13 cellular contexts compared by ENCODE assay signal in genomic region chr21:46146856-46147255, GRCh38. TPM values are rescaled to one million over a fixed set of nuclear protein-coding genes. Genes with fewer than 3 reads are reported as not detected.
DNase-seq lines count a peak whose midpoint lies in the region; ATAC-seq and TF ChIP-seq lines count a peak whose summit lies in the region.
"Had no signal": no experiment of that assay in that cellular context is flagged by ENCODE, and none has a peak within 500 bp of the region (broad histone marks: within the 10 kb centered on the region; RNA-seq: fewer than 3 reads in every experiment).

No MANE protein-coding gene starts in this region.

- WGBS in sigmoid colon, 2 donors, result 60 to 81% methylated on average over 14 of the region's 14 CpGs

- ATAC-seq in PC-3 (no peak), left lobe of liver (no peak), GM21786 (IDR thresholded peaks at IDR 0.05; ENCODE audit: unreplicated experiment) (no peak), HG03460 (IDR thresholded peaks at IDR 0.05; ENCODE audit: unreplicated experiment) (no peak)
- ATAC-seq: body of pancreas had no signal

- no peak overlapping the region for H3K4me3 ChIP-seq in PC-3 (ENCODE audit: low read length)
- no peak overlapping the region for H3K4me3 ChIP-seq in sigmoid colon
- H3K4me3 ChIP-seq: body of pancreas, coronary artery, MG63, pancreas, thyroid gland had no signal

- no peaks in the 10 kb centered on the region for H3K9me2 ChIP-seq in PC-3 (replicated peaks; ENCODE audit: low read length)

- DNase-seq in ELF-1 (ENCODE audit: low read depth, low spot score) (peak; percentile 84), PC-3 (no peak), left lobe of liver (ENCODE audit: low spot score) (peak; percentile 40), sigmoid colon (peak; percentile 48), posterior vena cava (ENCODE audit: low spot score) (no peak)
- DNase-seq: DMS79 treated with DMSO at 0.1 percent for 48 hours, MG63 had no signal

- no peaks in the 10 kb centered on the region for H3K9me3 ChIP-seq in PC-3 (ENCODE audit: low read length)
- H3K9me3 ChIP-seq in sigmoid colon, result no peaks in the 10 kb centered on the region
- H3K9me3 ChIP-seq: body of pancreas, pancreas, thyroid gland had no signal

- H3K27me3 ChIP-seq in PC-3 (ENCODE audit: low read length), result no peaks in the 10 kb centered on the region
- no peaks in the 10 kb centered on the region for H3K27me3 ChIP-seq in sigmoid colon
- H3K27me3 ChIP-seq: body of pancreas, MG63, pancreas, thyroid gland had no signal

- no peak for TF ChIP-seq EP300 in sigmoid colon (IDR thresholded peaks at IDR 0.05)

- H3K9ac ChIP-seq in PC-3 (ENCODE audit: low read length), result no peak overlapping the region

- POLR2A ChIA-PET in PC-3 (lab: Charles Lee; ENCODE audit: unreplicated experiment), result no interaction called here

- H3K36me3 ChIP-seq in PC-3 (ENCODE audit: low read depth, low read length) (no peaks in the 10 kb centered on the region), sigmoid colon (no peaks in the 10 kb centered on the region)
- H3K36me3 ChIP-seq: MG63, pancreas, thyroid gland had no signal

- CTCF ChIA-PET in PC-3 (lab: Charles Lee), result interaction anchor here (0.7 kb wide), 1 partner anchor 173 kb away, joined by 5 read pairs; no protein-coding TSS in a partner anchor

- H3K4me1 ChIP-seq in PC-3 (ENCODE audit: insufficient read depth, low read length) (peaks cover 5% of the 10 kb centered on the region; the same call in 1 of the 2 replicates), sigmoid colon (peaks cover 0 to 10% (median 6%) of the 10 kb centered on the region in 4 donors)
- H3K4me1 ChIP-seq: pancreas, thyroid gland had no signal

- no peak for TF ChIP-seq POLR2A in sigmoid colon (IDR thresholded peaks at IDR 0.05)

- H3K79me2 ChIP-seq in PC-3 (ENCODE audit: low read length), result no peaks in the 10 kb centered on the region

- H3K27ac ChIP-seq in PC-3 (ENCODE audit: low read length) (no peak overlapping the region), sigmoid colon (no peak overlapping the region)
- H3K27ac ChIP-seq: body of pancreas, coronary artery, pancreas, thyroid gland had no signal

- no peaks in the 10 kb centered on the region for H4K20me1 ChIP-seq in PC-3 (ENCODE audit: low read length)

- no TSS peak for BruUV-seq in PC-3 (replicated peaks; lab: Mats Ljungman, UMichigan)

- peaks cover 7% of the 10 kb centered on the region for H3F3A ChIP-seq in PC-3 (ENCODE audit: low read length, unreplicated experiment)

- intact Hi-C loops in PC-3 (cut with micrococcal nuclease) (loop anchor here (2.0 to 5.0 kb wide), 2 partner anchors 42 to 140 kb away; partner anchors contain the start of genes MCM3AP and YBEY), sigmoid colon (cut with DNase I) (no loop called here), posterior vena cava (cut with DNase I) (no loop called here)

- 0 out of 2 replicates have a peak overlapping the region, but pooled peaks have one; percentile 16 for H2AFZ ChIP-seq in PC-3 (ENCODE audit: low read length)

- TF ChIP-seq CTCF in PC-3 (conservative IDR thresholded peaks at IDR 0.05; ENCODE audit: low read depth, low read length), result no peak
- TF ChIP-seq CTCF in sigmoid colon (IDR thresholded peaks at IDR 0.05), result no peak

- H3K4me2 ChIP-seq in PC-3 (ENCODE audit: low read length), result no peak overlapping the region

RNA-seq across cellular contexts. Expression of gene FTCD, which starts 8.5 kb away (rescaled TPM):
- 0.40 and 0.58 TPM in 2 replicates for total RNA-seq in PC-3 (2014; rRNA removed)
- 668 TPM for total RNA-seq in left lobe of liver
- 1 to 10 TPM in 1 of 4 donors, not detected in 3; 1.4 TPM for total RNA-seq in sigmoid colon
- under 1 TPM in 1 of 3 donors, not detected in 2; 0.20 TPM for polyA plus RNA-seq in sigmoid colon
- total RNA-seq in posterior vena cava, result 1 to 10 TPM in 1 of 2 donors, under 1 TPM in 1; 0.29 to 1.2 TPM

RNA-seq across cellular contexts. Expression of gene SPATC1L, which starts 37.4 kb away (rescaled TPM):
- total RNA-seq in PC-3 (2014; rRNA removed) (41.7 and 49.5 TPM in 2 replicates), left lobe of liver (0.40 TPM), sigmoid colon (10 to 100 TPM in 1 of 4 donors, 1 to 10 TPM in 2, under 1 TPM in 1; 0.95 to 18.3 (median 7.1) TPM), posterior vena cava (10 to 100 TPM in 1 of 2 donors, 1 to 10 TPM in 1; 8.4 to 10.9 TPM)
- 10 to 100 TPM in 1 of 3 donors, 1 to 10 TPM in 2; 3.2 to 11.0 (median 7.8) TPM for polyA plus RNA-seq in sigmoid colon

RNA-seq across cellular contexts. Expression of gene COL6A2, which starts 48.9 kb away (rescaled TPM):
- 521 and 654 TPM in 2 replicates for total RNA-seq in PC-3 (2014; rRNA removed)
- 34.9 TPM for total RNA-seq in left lobe of liver
- total RNA-seq in sigmoid colon, result 1,000 to 10,000 TPM in 2 of 4 donors, 100 to 1,000 TPM in 2; 570 to 1,745 (median 1,082) TPM
- 100 to 1,000 TPM in 1 of 3 donors, 10 to 100 TPM in 2; 14.3 to 233 (median 37.8) TPM for polyA plus RNA-seq in sigmoid colon
- total RNA-seq in posterior vena cava, result 1,000 to 10,000 TPM; 1,504 to 1,642 TPM

Comparison
In these comparisons a context has a peak if more than half of its experiments do, and no peak if none do; other contexts are left out.
1. DNase-seq: peak in ELF-1 (single experiment), left lobe of liver (single experiment) and sigmoid colon (single experiment); none in PC-3 (single experiment) and posterior vena cava (single experiment).
2. RNA of gene FTCD, which starts 8.5 kb away (total RNA-seq): 668 TPM in left lobe of liver (single experiment); 0.29 to 1.2 TPM in posterior vena cava, 0.40 to 0.58 TPM in PC-3 and 1.4 TPM in sigmoid colon; every median in the first group is over 100 times any median in the second.
3. RNA of gene COL6A2, which starts 48.9 kb away (total RNA-seq): 1,504 to 1,642 TPM in posterior vena cava, 570 to 1,745 TPM in sigmoid colon and 521 to 654 TPM in PC-3; 34.9 TPM in left lobe of liver (single experiment); every median in the first group is over 10 times any median in the second.